Comparison of ENCODE assay signal across 8 cellular contexts in the genomic region with DNA sequence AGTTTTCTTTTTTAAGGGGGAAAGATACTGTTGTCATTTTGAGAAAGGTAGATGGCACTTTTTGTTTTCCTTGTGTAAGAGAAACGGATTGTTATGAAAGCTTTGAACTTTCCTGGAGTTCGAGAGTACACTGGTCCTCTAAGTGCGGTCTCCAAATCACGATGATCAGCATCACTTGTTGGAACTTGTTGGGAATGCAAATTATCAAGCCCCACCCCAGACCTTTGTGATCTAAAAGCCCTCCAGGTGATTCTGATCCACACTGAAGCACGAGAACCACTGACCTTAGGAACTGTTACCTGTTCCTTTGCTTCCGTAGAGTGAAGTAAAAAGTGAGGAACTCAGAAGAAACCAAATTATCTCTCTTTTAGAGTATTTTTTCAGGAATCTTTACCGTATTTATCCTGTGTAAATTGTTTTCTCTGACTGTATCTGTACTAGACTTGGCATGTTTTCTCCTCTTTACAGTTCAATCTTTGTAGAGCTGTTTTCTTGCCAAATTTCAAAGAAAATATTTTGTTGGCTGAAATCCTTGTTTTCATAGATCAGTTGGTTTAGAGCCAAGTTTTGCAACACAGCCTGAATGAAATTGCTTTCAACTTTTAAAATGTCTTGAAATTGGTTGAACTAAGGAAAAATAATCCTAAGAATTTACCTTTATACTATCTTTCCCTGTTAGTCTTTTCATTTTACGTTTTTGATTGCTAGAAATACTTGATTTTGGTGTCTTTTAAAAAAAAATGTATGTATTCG. TPM values are rescaled to one million over a fixed set of nuclear protein-coding genes. Genes with fewer than 3 reads are reported as not detected.
A peak's percentile ranks its signal among the peaks of the same experiment; 100 is the strongest.
DNase-seq lines count a peak whose midpoint lies in the region; ATAC-seq and TF ChIP-seq lines count a peak whose summit lies in the region.

No MANE protein-coding gene starts in this region.

- H3K36me3 Mint-ChIP-seq in activated naive CD8-positive, alpha-beta T cell = peaks cover 6% of the 10 kb centered on the region
- H3K36me3 Mint-ChIP-seq in immature natural killer cell = peaks cover 0 to 19% (median 7%) of the 10 kb centered on the region in 3 donors

- peaks cover 0 to 30% (median 16%) of the 10 kb centered on the region in 9 donors for H3K36me3 ChIP-seq in heart right ventricle

- no peaks in the 10 kb centered on the region for H3K9me3 ChIP-seq in heart right ventricle

- no peaks in the 10 kb centered on the region for H3K27me3 ChIP-seq in heart right ventricle

- H3K27ac ChIP-seq in heart right ventricle = peak overlapping the region in 8 of 10 donors; percentile 19 to 99 (median 64)

- H3K27me3 Mint-ChIP-seq in activated naive CD8-positive, alpha-beta T cell = no peaks in the 10 kb centered on the region
- peaks cover 4 to 22% (median 17%) of the 10 kb centered on the region in 3 donors for H3K27me3 Mint-ChIP-seq in immature natural killer cell (ENCODE audit: low read depth in 3 of 3)

- no peak for ATAC-seq in heart right ventricle
- ATAC-seq in GM19395 (IDR thresholded peaks at IDR 0.05; ENCODE audit: unreplicated experiment) = no peak
- ATAC-seq in GM18868 (IDR thresholded peaks at IDR 0.05; ENCODE audit: unreplicated experiment) = no peak

- TF ChIP-seq CTCF in heart right ventricle (IDR thresholded peaks at IDR 0.05) = no peak

- WGBS in heart right ventricle, 2 donors = 18 to 23% methylated on average over 9 of the region's 9 CpGs

- no peak for DNase-seq in heart right ventricle
- no peak for DNase-seq in cardiac septum (ENCODE audit: low spot score)
- no peak for DNase-seq in immature natural killer cell
- DNase-seq in stromal cell of bone marrow (ENCODE audit: low read depth) = peak; percentile 45
- DNase-seq in NCI-H1092 (lab: John Stamatoyannopoulos, UW) = no peak

- peak overlapping the region; percentile 99 for H3K27ac Mint-ChIP-seq in activated naive CD8-positive, alpha-beta T cell
- H3K27ac Mint-ChIP-seq in immature natural killer cell = peak overlapping the region; percentile 95 to 100 (median 100)

- peaks cover 71% of the 10 kb centered on the region for H3K4me1 Mint-ChIP-seq in activated naive CD8-positive, alpha-beta T cell (ENCODE audit: low read depth)
- H3K4me1 Mint-ChIP-seq in immature natural killer cell = peaks cover 66 to 91% of the 10 kb centered on the region in 2 donors

- peak overlapping the region in 8 of 10 donors; percentile 5 to 80 (median 32) for H3K4me3 ChIP-seq in heart right ventricle

- H3K9me3 Mint-ChIP-seq in activated naive CD8-positive, alpha-beta T cell (ENCODE audit: low read depth) = no peaks in the 10 kb centered on the region
- no peaks in the 10 kb centered on the region for H3K9me3 Mint-ChIP-seq in immature natural killer cell

- H3K4me1 ChIP-seq in heart right ventricle = peaks cover 4 to 69% (median 62%) of the 10 kb centered on the region in 9 donors

- H3K4me3 Mint-ChIP-seq in activated naive CD8-positive, alpha-beta T cell = peak overlapping the region; percentile 93
- peak overlapping the region; percentile 94 to 100 (median 99) for H3K4me3 Mint-ChIP-seq in immature natural killer cell

- intact Hi-C loops in heart right ventricle (cut with DNase I) = loop anchor here in 3 of 10 donors (5.0 to 10.0 kb wide), 3 partner anchors 47 to 75 kb away; a partner anchor contains a TSS
- intact Hi-C loops in cardiac septum (cut with DNase I) = no loop called here

RNA-seq across cellular contexts. Expression of a gene that starts 4.0 kb away (rescaled TPM):
- 10 to 100 TPM; 48.4 to 63.2 (median 56.9) TPM for total RNA-seq in heart right ventricle
- 10 to 100 TPM; 22.9 to 34.6 TPM for polyA plus RNA-seq in heart right ventricle
- total RNA-seq in cardiac septum = 45.2 TPM
- 100 to 1,000 TPM; 336 to 512 (median 345) TPM for polyA plus RNA-seq in immature natural killer cell

RNA-seq across cellular contexts. Expression of a gene that starts 49.0 kb away (rescaled TPM):
- 1 to 10 TPM in 4 of 10 donors, under 1 TPM in 6; 0.10 to 4.0 (median 0.47) TPM for total RNA-seq in heart right ventricle
- under 1 TPM; 0.20 to 0.59 TPM for polyA plus RNA-seq in heart right ventricle
- 0.46 TPM for total RNA-seq in cardiac septum
- polyA plus RNA-seq in immature natural killer cell = 1 to 10 TPM in 1 of 3 donors, under 1 TPM in 1, not detected in 1; 0.98 to 1.4 TPM

RNA-seq across cellular contexts. Expression of a gene that starts 49.6 kb away (rescaled TPM):
- 10 to 100 TPM in 8 of 10 donors, 1 to 10 TPM in 2; 9.3 to 17.1 (median 12.7) TPM for total RNA-seq in heart right ventricle
- polyA plus RNA-seq in heart right ventricle = 1 to 10 TPM; 4.0 to 4.1 TPM
- 16.2 TPM for total RNA-seq in cardiac septum
- 10 to 100 TPM; 40.5 to 56.3 (median 43.5) TPM for polyA plus RNA-seq in immature natural killer cell
